In the genomic region with DNA sequence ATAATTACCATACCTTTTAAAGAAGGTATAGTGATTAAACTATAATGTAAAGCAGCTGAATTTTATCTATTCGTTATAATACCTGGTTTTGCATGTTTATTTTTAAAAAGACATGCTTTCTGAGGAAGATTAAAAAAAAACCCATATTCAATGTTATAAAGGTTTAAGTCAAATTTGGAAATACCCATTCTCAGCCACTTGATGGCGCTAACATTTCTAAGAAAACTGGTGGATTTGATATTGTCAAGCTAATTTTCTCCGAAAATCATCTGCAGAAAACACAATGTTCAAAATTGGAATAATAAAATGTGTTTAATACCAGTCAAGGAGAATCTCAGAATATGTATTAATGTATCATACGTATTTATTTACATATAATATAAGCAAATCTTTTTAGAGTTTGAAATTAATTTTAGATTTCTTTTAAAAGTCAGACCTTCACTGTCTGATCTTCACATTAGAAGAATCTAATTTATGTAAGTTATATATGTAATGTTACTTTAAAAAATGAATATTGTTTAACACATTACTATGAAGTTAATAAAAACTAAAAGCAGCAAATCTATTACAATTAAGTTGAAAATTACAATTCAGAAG, we compare ENCODE assay signal across 8 cellular contexts. TPM values are rescaled to one million over a fixed set of nuclear protein-coding genes. Genes with fewer than 3 reads are reported as not detected.
DNase-seq lines count a peak whose midpoint lies in the region; ATAC-seq and TF ChIP-seq lines count a peak whose summit lies in the region.

No MANE protein-coding gene starts in this region.

- POLR2A ChIA-PET in activated CD4-positive, alpha-beta memory T cell treated with anti-CD3 and anti-CD28 coated beads, Interleukin-2, amount 10 ng/mL, durations not matched to agents 7 days and 5 days (lab: Charles Lee), result interaction anchor here (0.7 kb wide), 1 partner anchor 194 kb away, joined by 4 read pairs; a partner anchor contains a TSS

- peaks cover 25% of the 10 kb centered on the region for H3K36me3 Mint-ChIP-seq in activated CD4-positive, alpha-beta memory T cell treated with anti-CD3 and anti-CD28 coated beads, Interleukin-2, amount 10 ng/mL, durations not matched to agents 7 days and 5 days (ENCODE audit: low read depth)

- peak; percentile 61 for TF ChIP-seq CTCF in choroid plexus epithelial cell (conservative IDR thresholded peaks at IDR 0.05; ENCODE audit: low read depth, low read length)

- ATAC-seq in GM18867 (IDR thresholded peaks at IDR 0.05; ENCODE audit: unreplicated experiment) (peak; percentile 58), esophagus mucosa (no peak), GM21528 (IDR thresholded peaks at IDR 0.05; ENCODE audit: low FRiP score, unreplicated experiment) (no peak)

- no peak overlapping the region for H3K4me3 ChIP-seq in choroid plexus epithelial cell (ENCODE audit: low read depth, low read length)

- DNase-seq in Ammon's horn (ENCODE audit: low spot score) (peak; percentile 36), NCI-H748 (lab: John Stamatoyannopoulos, UW; ENCODE audit: unreplicated experiment) (peak; percentile 56), choroid plexus epithelial cell (ENCODE audit: low read depth) (peak; percentile 77), myocyte (ENCODE audit: low read depth) (peak; percentile 47)
- no peak for DNase-seq in activated CD4-positive, alpha-beta memory T cell treated with anti-CD3 and anti-CD28 coated beads, Interleukin-2, amount 10 ng/mL, durations not matched to agents 7 days and 5 days

- CTCF ChIA-PET in activated CD4-positive, alpha-beta memory T cell treated with anti-CD3 and anti-CD28 coated beads, Interleukin-2, amount 10 ng/mL, durations not matched to agents 7 days and 5 days (lab: Charles Lee), result interaction anchor here (0.6 to 1.6 kb wide), 10 partner anchors 8 to 771 kb away, joined by 3 to 8 read pairs (median 4); a partner anchor contains a TSS

- H3K27me3 Mint-ChIP-seq in activated CD4-positive, alpha-beta memory T cell treated with anti-CD3 and anti-CD28 coated beads, Interleukin-2, amount 10 ng/mL, durations not matched to agents 7 days and 5 days, result no peaks in the 10 kb centered on the region

- H3K4me3 Mint-ChIP-seq in activated CD4-positive, alpha-beta memory T cell treated with anti-CD3 and anti-CD28 coated beads, Interleukin-2, amount 10 ng/mL, durations not matched to agents 7 days and 5 days, result no peak overlapping the region

- no peaks in the 10 kb centered on the region for H3K4me1 Mint-ChIP-seq in activated CD4-positive, alpha-beta memory T cell treated with anti-CD3 and anti-CD28 coated beads, Interleukin-2, amount 10 ng/mL, durations not matched to agents 7 days and 5 days

- H3K27ac Mint-ChIP-seq in activated CD4-positive, alpha-beta memory T cell treated with anti-CD3 and anti-CD28 coated beads, Interleukin-2, amount 10 ng/mL, durations not matched to agents 7 days and 5 days, result no peak overlapping the region

- no peaks in the 10 kb centered on the region for H3K9me3 Mint-ChIP-seq in activated CD4-positive, alpha-beta memory T cell treated with anti-CD3 and anti-CD28 coated beads, Interleukin-2, amount 10 ng/mL, durations not matched to agents 7 days and 5 days

RNA-seq across cellular contexts. Expression of a gene that starts 35.0 kb away (rescaled TPM):
- 13.2 and 14.0 TPM in 2 replicates for total RNA-seq in myocyte
- polyA plus RNA-seq in myocyte (2012), result 3.2 TPM
- total RNA-seq in esophagus mucosa, result 7.9 TPM
- 10 to 100 TPM; 14.5 to 15.8 TPM for total RNA-seq in activated CD4-positive, alpha-beta memory T cell treated with anti-CD3 and anti-CD28 coated beads, Interleukin-2, amount 10 ng/mL, durations not matched to agents 7 days and 5 days
